Comparison of ENCODE assay signal across 17 cellular contexts in the genomic region with DNA sequence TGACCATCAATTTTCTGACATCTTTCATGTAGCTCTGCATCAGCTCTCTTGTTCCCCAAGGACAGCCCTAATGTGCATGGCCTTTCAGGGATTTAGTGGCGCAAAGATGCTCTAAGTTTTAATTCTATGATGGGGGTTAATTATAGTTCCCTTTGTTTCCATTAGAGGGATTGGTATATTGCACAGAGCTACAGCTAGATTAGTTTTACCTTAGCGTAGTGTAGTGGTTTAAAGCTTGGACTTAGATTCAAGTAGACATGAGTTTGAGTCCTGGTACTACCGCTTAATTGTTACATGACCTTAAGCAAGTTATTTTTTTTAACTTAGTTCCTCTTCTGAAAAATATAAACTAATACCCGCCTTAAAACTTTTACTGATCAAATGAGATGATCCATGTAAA.
DNase-seq lines count a peak whose midpoint lies in the region; ATAC-seq, FAIRE-seq and TF ChIP-seq lines count a peak whose summit lies in the region.
"Had no signal": no experiment of that assay in that cellular context is flagged by ENCODE, and none has a peak within 500 bp of the region (broad histone marks: within the 10 kb centered on the region; RNA-seq: fewer than 3 reads in every experiment).

No MANE protein-coding gene starts in this region.

- H3K4me3 ChIP-seq in GM23248 (no peak overlapping the region), keratinocyte (ENCODE audit: control insufficient read depth in 2 of 3, extremely low read depth in 1 of 3, insufficient read depth in 2 of 3, low read depth in 1 of 3, low read length in 3 of 3) (no peak overlapping the region), suprapubic skin (no peak overlapping the region)
- H3K4me3 ChIP-seq: MG63, SJCRH30 had no signal

- peaks cover 20% of the 10 kb centered on the region for H3K4me1 ChIP-seq in GM23248 (ENCODE audit: insufficient read depth)
- H3K4me1 ChIP-seq in keratinocyte (ENCODE audit: control insufficient read depth, extremely low read depth, insufficient read depth, low read length) = peaks cover 12% of the 10 kb centered on the region
- no peaks in the 10 kb centered on the region for H3K4me1 ChIP-seq in suprapubic skin
- H3K4me1 ChIP-seq: SJCRH30 had no signal

- peak overlapping the region; percentile 60 for H3K27ac ChIP-seq in GM23248
- peak overlapping the region; percentile 62 for H3K27ac ChIP-seq in keratinocyte (ENCODE audit: control insufficient read depth, insufficient read depth, low read length)
- H3K27ac ChIP-seq in suprapubic skin = no peak overlapping the region
- H3K27ac ChIP-seq: KMS-11, SJCRH30 had no signal

- no peak overlapping the region for H3K4me3 Mint-ChIP-seq in brain

- WGBS in GM23248 (ENCODE audit: low coverage in 1 of 2, low lambda C conversion rate in 2 of 2, missing lambda C conversion rate in 2 of 2), 2 experiments = 83 to 91% methylated on average over 4 of the region's 4 CpGs
- WGBS in suprapubic skin = 98% methylated on average over 4 of the region's 4 CpGs

- peaks cover 26% of the 10 kb centered on the region for H3K4me1 Mint-ChIP-seq in brain

- H3K9ac ChIP-seq in GM23248 (no peak overlapping the region), keratinocyte (ENCODE audit: control insufficient read depth, extremely low read depth, insufficient read depth, low read length) (no peak overlapping the region)
- H3K9ac ChIP-seq: KMS-11 had no signal

- dilution Hi-C loops in keratinocyte (cut with MboI; ENCODE audit: extremely low pct_ligation_motif_present, low sequenced_read_pairs) = no loop called here

- H3F3A ChIP-seq in GM23248 (ENCODE audit: insufficient read depth) = peaks cover 20% of the 10 kb centered on the region

- H3K27ac Mint-ChIP-seq in brain = peak overlapping the region in 4 of 5 experiments; percentile 16 to 54 (median 36)

- no peak overlapping the region for H2AFZ ChIP-seq in GM23248
- H2AFZ ChIP-seq in keratinocyte (ENCODE audit: control insufficient read depth, low read length) = no peak overlapping the region

- no peaks in the 10 kb centered on the region for H3K9me2 ChIP-seq in GM23248 (ENCODE audit: insufficient read depth)

- H3K9me3 ChIP-seq in GM23248 (ENCODE audit: low read depth) (no peaks in the 10 kb centered on the region), keratinocyte (ENCODE audit: control insufficient read depth, low read depth, low read length) (no peaks in the 10 kb centered on the region), suprapubic skin (no peaks in the 10 kb centered on the region)
- H3K9me3 ChIP-seq: MG63, SJCRH30 had no signal

- in situ Hi-C loops in GM23248 (cut with MboI) = no loop called here

- H3K36me3 Mint-ChIP-seq in brain = no peaks in the 10 kb centered on the region

- H3K4me2 ChIP-seq in GM23248 (ENCODE audit: unreplicated experiment) (no peak overlapping the region), keratinocyte (ENCODE audit: control insufficient read depth, extremely low read depth, insufficient read depth, low read depth, low read length) (no peak overlapping the region)
- H3K4me2 ChIP-seq: KMS-11 had no signal

- no peaks in the 10 kb centered on the region for H3K9me1 ChIP-seq in keratinocyte (ENCODE audit: control insufficient read depth, extremely low read depth, insufficient read depth, low read length)

- DNase-seq in GM23248 (no peak), NCI-H69 (lab: John Stamatoyannopoulos, UW) (peak; percentile 39), keratinocyte (ENCODE audit: low read depth, low spot score) (no peak), NCI-H1092 treated with DMSO at 0.1 percent for 48 hours (lab: John Stamatoyannopoulos, UW) (no peak), suprapubic skin (ENCODE audit: low spot score in 2 of 2) (no peak)
- DNase-seq: COR-L47; DMS53; MG63; NCI-H1092; NCI-H2227 treated with DMSO at 0.1 percent for 48 hours; NCI-H524; NK-92 treated with Interleukin-12 subunit alpha and Interleukin-12 subunit beta, amount 100 ng/mL, for 24 hours; SJCRH30 had no signal

- H3K27me3 ChIP-seq in GM23248 (replicated peaks; ENCODE audit: insufficient read depth) (no peaks in the 10 kb centered on the region), keratinocyte (ENCODE audit: control insufficient read depth, extremely low read depth, insufficient read depth, low read length) (no peaks in the 10 kb centered on the region), suprapubic skin (no peaks in the 10 kb centered on the region)
- H3K27me3 ChIP-seq: MG63, SJCRH30 had no signal

- TF ChIP-seq CTCF in brain (conservative IDR thresholded peaks at IDR 0.05) (no peak), keratinocyte (optimal IDR thresholded peaks at IDR 0.05 in 1 of 3, IDR thresholded peaks at IDR 0.05 in 1 of 3, conservative IDR thresholded peaks at IDR 0.05 in 1 of 3; ENCODE audit: extremely low read depth in 1 of 3, insufficient read depth in 2 of 3, low read length in 3 of 3) (no peak), suprapubic skin (IDR thresholded peaks at IDR 0.05) (no peak)

- peaks cover 4% of the 10 kb centered on the region for H3K27me3 Mint-ChIP-seq in brain

- H3K9me3 Mint-ChIP-seq in brain = peaks cover 0 to 2% (median 0%) of the 10 kb centered on the region in 5 experiments

- H4K20me1 ChIP-seq in GM23248 (ENCODE audit: insufficient read depth) (no peaks in the 10 kb centered on the region), keratinocyte (ENCODE audit: control insufficient read depth, extremely low read depth, insufficient read depth, low read length) (no peaks in the 10 kb centered on the region)

- no peak for ATAC-seq in HG03045 (IDR thresholded peaks at IDR 0.05; ENCODE audit: unreplicated experiment)
- ATAC-seq in HG02870 (IDR thresholded peaks at IDR 0.05; ENCODE audit: unreplicated experiment) = no peak

- H3K36me3 ChIP-seq in GM23248 (ENCODE audit: low read depth) = no peaks in the 10 kb centered on the region
- H3K36me3 ChIP-seq in keratinocyte (ENCODE audit: control insufficient read depth in 2 of 2, extremely low read depth in 1 of 2, insufficient read depth in 2 of 2, low read length in 2 of 2) = peaks cover 0 to 2% of the 10 kb centered on the region in 2 experiments
- H3K36me3 ChIP-seq in suprapubic skin = no peaks in the 10 kb centered on the region
- H3K36me3 ChIP-seq: MG63, SJCRH30 had no signal

- H3K79me2 ChIP-seq in GM23248 (ENCODE audit: insufficient read depth) (no peaks in the 10 kb centered on the region), keratinocyte (ENCODE audit: control insufficient read depth, insufficient read depth, low read length) (no peaks in the 10 kb centered on the region)

- TF ChIP-seq EP300 in suprapubic skin (IDR thresholded peaks at IDR 0.05) = no peak

- FAIRE-seq in keratinocyte (lab: Jason Lieb, UNC) = no peak

- no peak for TF ChIP-seq POLR2A in suprapubic skin (IDR thresholded peaks at IDR 0.05)
